In the genomic region with DNA sequence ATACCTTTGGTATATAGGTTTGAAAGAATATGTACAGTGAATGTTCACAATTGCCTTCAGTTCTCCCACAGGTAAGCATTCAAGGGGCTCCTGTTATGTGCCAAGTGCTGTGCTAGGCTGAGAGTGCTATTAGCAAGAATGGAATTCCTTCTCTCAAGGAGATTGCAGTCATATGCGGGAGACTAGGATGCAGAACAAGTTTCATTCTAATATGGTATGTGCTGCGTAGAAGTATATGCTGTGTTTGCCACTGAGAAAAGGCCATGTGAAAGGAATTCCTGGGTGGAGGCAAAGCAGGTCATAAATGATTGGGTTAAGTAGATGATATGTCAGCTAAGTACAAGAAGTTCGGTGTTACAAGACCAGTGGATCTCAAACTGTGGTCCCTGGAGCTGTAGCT, we compare ENCODE assay signal across 3 cellular contexts.
"Had no signal": no experiment of that assay in that cellular context is flagged by ENCODE, and none has a peak within 500 bp of the region (broad histone marks: within the 10 kb centered on the region; RNA-seq: fewer than 3 reads in every experiment).

No MANE protein-coding gene starts in this region.

- DNase-seq: GDM1, GF-D8 had no signal

- H3K4me3 ChIP-seq: GM12878 had no signal
